22 cellular contexts compared by ENCODE assay signal in genomic region chr10:68111580-68111979, GRCh38. TPM values are rescaled to one million over a fixed set of nuclear protein-coding genes. Genes with fewer than 3 reads are reported as not detected.
DNase-seq lines count a peak whose midpoint lies in the region; ATAC-seq, FAIRE-seq and TF ChIP-seq lines count a peak whose summit lies in the region.
"Had no signal": no experiment of that assay in that cellular context is flagged by ENCODE, and none has a peak within 500 bp of the region (broad histone marks: within the 10 kb centered on the region; RNA-seq: fewer than 3 reads in every experiment).

No MANE protein-coding gene starts in this region.

- no peak for FAIRE-seq in GM12892 (lab: Jason Lieb, UNC)
- FAIRE-seq: GM18507, GM19239, HTR-8/SVneo, RCC 7860 had no signal

- no peak for TF ChIP-seq POLR2A in heart left ventricle (IDR thresholded peaks at IDR 0.05)
- TF ChIP-seq POLR2A in GM12892 (IDR thresholded peaks at IDR 0.05; ENCODE audit: low read depth, low read length) = no peak

- WGBS in heart left ventricle, 4 donors = 36 to 78% (median 55%) methylated on average over 2 of the region's 2 CpGs

- peaks cover 0 to 4% (median 0%) of the 10 kb centered on the region in 12 donors for H3K4me1 ChIP-seq in heart left ventricle
- no peaks in the 10 kb centered on the region for H3K4me1 ChIP-seq in CD4-positive, alpha-beta memory T cell (ENCODE audit: insufficient read depth, low read length)

- no peaks in the 10 kb centered on the region for H3K27me3 Mint-ChIP-seq in nephron (ENCODE audit: low read depth)
- peaks cover 11 to 12% of the 10 kb centered on the region in 2 donors for H3K27me3 Mint-ChIP-seq in CD4-positive, alpha-beta memory T cell

- peak overlapping the region in 2 of 3 experiments; percentile 71 to 86 for H3K4me3 Mint-ChIP-seq in nephron
- no peak overlapping the region for H3K4me3 Mint-ChIP-seq in CD4-positive, alpha-beta memory T cell
- H3K4me3 Mint-ChIP-seq: CD8-positive, alpha-beta memory T cell; IgD-negative memory B cell; T-helper 1 cell treated with Interleukin-12 subunit alpha and Interleukin-12 subunit beta and Interleukin-4 antibody, amounts not matched to agents 30 μg/mL and 1 μg/mL, for 36 hours had no signal

- no peaks in the 10 kb centered on the region for H3K9me3 Mint-ChIP-seq in nephron
- peaks cover 0 to 2% (median 0%) of the 10 kb centered on the region in 8 donors for H3K9me3 Mint-ChIP-seq in CD4-positive, alpha-beta memory T cell
- H3K9me3 Mint-ChIP-seq: CD8-positive, alpha-beta memory T cell; T-helper 1 cell treated with Interleukin-12 subunit alpha and Interleukin-12 subunit beta and Interleukin-4 antibody, amounts not matched to agents 30 μg/mL and 1 μg/mL, for 36 hours had no signal

- H3K9me3 ChIP-seq in heart left ventricle = no peaks in the 10 kb centered on the region
- H3K9me3 ChIP-seq in CD4-positive, alpha-beta memory T cell (ENCODE audit: control insufficient read depth in 1 of 2, low read length in 2 of 2) = no peaks in the 10 kb centered on the region

- no peaks in the 10 kb centered on the region for H3K36me3 Mint-ChIP-seq in nephron (ENCODE audit: low read depth)
- no peaks in the 10 kb centered on the region for H3K36me3 Mint-ChIP-seq in CD4-positive, alpha-beta memory T cell

- H3K4me1 Mint-ChIP-seq in nephron = peaks cover 37% of the 10 kb centered on the region
- H3K4me1 Mint-ChIP-seq in CD4-positive, alpha-beta memory T cell = no peaks in the 10 kb centered on the region
- H3K4me1 Mint-ChIP-seq: CD8-positive, alpha-beta memory T cell; IgD-negative memory B cell had no signal

- no peak for DNase-seq in Right ventricle myocardium inferior (ENCODE audit: missing footprints)
- no peak for DNase-seq in cardiac septum (ENCODE audit: low spot score)
- DNase-seq in heart left ventricle = peak in 3 of 5 donors; percentile 28 to 67 (median 42)
- DNase-seq in GM12892 (ENCODE audit: insufficient read length) = no peak
- DNase-seq in NCI-H1417 treated with DMSO at 0.1 percent for 48 hours (lab: John Stamatoyannopoulos, UW) = no peak
- DNase-seq in NOMO-1 (lab: John Stamatoyannopoulos, UW; ENCODE audit: unreplicated experiment in 2 of 2) = no peak
- DNase-seq in CD4-positive, alpha-beta memory T cell = no peak
- DNase-seq: 8988T; C1 segment of cervical spinal cord; CD8-positive, alpha-beta memory T cell; H7; Karpas-422; NCI-H1417; NCI-H187; NCI-H748 treated with DMSO at 0.1 percent for 48 hours had no signal

- CTCF ChIA-PET in CD4-positive, alpha-beta memory T cell (lab: Charles Lee; ENCODE audit: partially characterized antibody) = interaction anchor here (0.6 kb wide), 1 partner anchor 9 kb away, joined by 3 read pairs; no protein-coding TSS in a partner anchor

- H3K27me3 ChIP-seq in heart left ventricle = no peaks in the 10 kb centered on the region
- no peaks in the 10 kb centered on the region for H3K27me3 ChIP-seq in CD4-positive, alpha-beta memory T cell (ENCODE audit: insufficient read depth, low read length)

- intact Hi-C loops in Right ventricle myocardium inferior (cut with DNase I) = loop anchor here (2.0 to 5.0 kb wide), 2 partner anchors 23 to 41 kb away; no protein-coding TSS in a partner anchor
- intact Hi-C loops in cardiac septum (cut with DNase I) = loop anchor here (2.0 kb wide), 1 partner anchor 43 kb away; no protein-coding TSS in a partner anchor
- intact Hi-C loops in heart left ventricle (cut with DNase I) = no loop called here
- intact Hi-C loops in CD4-positive, alpha-beta memory T cell (cut with micrococcal nuclease) = no loop called here

- TF ChIP-seq CTCF in heart left ventricle (IDR thresholded peaks at IDR 0.05) = no peak
- TF ChIP-seq CTCF in nephron (IDR thresholded peaks at IDR 0.05; ENCODE audit: unreplicated experiment in 3 of 3) = no peak

- H3K27ac ChIP-seq in heart left ventricle = peak overlapping the region; percentile 16 to 87 (median 71)
- no peak overlapping the region for H3K27ac ChIP-seq in CD4-positive, alpha-beta memory T cell (ENCODE audit: low read depth, low read length)

- peak overlapping the region in 11 of 12 donors; percentile 19 to 58 (median 47) for H3K4me3 ChIP-seq in heart left ventricle
- H3K4me3 ChIP-seq in CD4-positive, alpha-beta memory T cell (ENCODE audit: low read length in 2 of 2) = no peak overlapping the region

- POLR2A ChIA-PET in CD4-positive, alpha-beta memory T cell (lab: Charles Lee; ENCODE audit: partially characterized antibody) = no interaction called here

- H3K36me3 ChIP-seq in heart left ventricle = no peaks in the 10 kb centered on the region
- no peaks in the 10 kb centered on the region for H3K36me3 ChIP-seq in CD4-positive, alpha-beta memory T cell (ENCODE audit: insufficient read depth, low read length)

- ATAC-seq in Right ventricle myocardium inferior = peak; percentile 60
- ATAC-seq in heart left ventricle = peak; percentile 75 to 82 (median 79)

- H3K27ac Mint-ChIP-seq in nephron = peak overlapping the region in 1 of 3 experiments; percentile 27
- no peak overlapping the region for H3K27ac Mint-ChIP-seq in CD4-positive, alpha-beta memory T cell
- H3K27ac Mint-ChIP-seq: IgD-negative memory B cell; T-helper 1 cell treated with Interleukin-12 subunit alpha and Interleukin-12 subunit beta and Interleukin-4 antibody, amounts not matched to agents 30 μg/mL and 1 μg/mL, for 36 hours had no signal

RNA-seq across cellular contexts. Expression of gene MYPN, which starts 2.3 kb away (rescaled TPM):
- 112 TPM for total RNA-seq in Right ventricle myocardium inferior
- 196 TPM for total RNA-seq in cardiac septum
- total RNA-seq in heart left ventricle = 100 to 1,000 TPM; 105 to 240 (median 159) TPM
- 100 to 1,000 TPM in 1 of 2 donors, 10 to 100 TPM in 1; 33.4 to 107 TPM for polyA plus RNA-seq in heart left ventricle
- 0.08 TPM for polyA plus RNA-seq in GM12892 (2012; ENCODE audit: missing spikeins)
- not detected for total RNA-seq in CD4-positive, alpha-beta memory T cell
- not detected for polyA plus RNA-seq in CD4-positive, alpha-beta memory T cell
- total RNA-seq: CD8-positive, alpha-beta memory T cell; H7 had no signal
- polyA plus RNA-seq: CD8-positive, alpha-beta memory T cell; IgD-negative memory B cell had no signal

RNA-seq across cellular contexts. Expression of gene HERC4, which starts 36.5 kb away (rescaled TPM):
- total RNA-seq in Right ventricle myocardium inferior (25.5 TPM), cardiac septum (43.0 TPM), heart left ventricle (10 to 100 TPM; 16.6 to 39.4 (median 30.6) TPM)
- polyA plus RNA-seq in heart left ventricle = 10 to 100 TPM; 11.7 to 18.8 TPM
- polyA plus RNA-seq in GM12892 (2012; ENCODE audit: missing spikeins) = 32.3 TPM
- 100 to 1,000 TPM; 104 to 117 TPM for total RNA-seq in CD4-positive, alpha-beta memory T cell
- 10 to 100 TPM; 15.7 to 28.4 TPM for polyA plus RNA-seq in CD4-positive, alpha-beta memory T cell

Comparison
In these comparisons a context has a peak if more than half of its experiments do, and no peak if none do; other contexts are left out.
1. DNase-seq: peak in heart left ventricle (3 of 5); none in Right ventricle myocardium inferior (single experiment), cardiac septum (single experiment), GM12892 (single experiment), NCI-H1417 treated with DMSO at 0.1 percent for 48 hours (single experiment), NOMO-1 (0 of 2) and CD4-positive, alpha-beta memory T cell (0 of 5).
2. intact Hi-C loops: an anchor here in Right ventricle myocardium inferior (2.0 to 5.0 kb wide) and cardiac septum (2.0 kb wide); none called in heart left ventricle and CD4-positive, alpha-beta memory T cell.
3. H3K4me3 ChIP-seq: peak in heart left ventricle (11 of 12); none in CD4-positive, alpha-beta memory T cell (0 of 2).
4. H3K4me3 Mint-ChIP-seq: peak in nephron (2 of 3); none in CD4-positive, alpha-beta memory T cell (0 of 8).
5. RNA of gene MYPN, which starts 2.3 kb away (total RNA-seq): 196 TPM in cardiac septum (single experiment), 105 to 240 TPM in heart left ventricle and 112 TPM in Right ventricle myocardium inferior (single experiment); not detected in CD4-positive, alpha-beta memory T cell; every median in the first group is over 100 times any median in the second.